ENCODE assay signal across 18 cellular contexts in genomic region chr2:67694464-67694863, GRCh38.
DNase-seq lines count a peak whose midpoint lies in the region; ATAC-seq and TF ChIP-seq lines count a peak whose summit lies in the region.
"Had no signal": no experiment of that assay in that cellular context is flagged by ENCODE, and none has a peak within 500 bp of the region (broad histone marks: within the 10 kb centered on the region; RNA-seq: fewer than 3 reads in every experiment).

No MANE protein-coding gene starts in this region.

- ATAC-seq in GM23338: peak; percentile 90
- ATAC-seq: activated CD8-positive, alpha-beta T cell treated with anti-CD3 and anti-CD28 coated beads, Interleukin-2, amount 10 ng/mL, durations not matched to agents 7 days and 5 days; activated T-helper 17 cell treated with anti-CD3 and anti-CD28 coated beads, Interleukin-2, amount 50 U/mL, for 72 hours had no signal

- peak overlapping the region; percentile 58 for H3K4me2 ChIP-seq in GM23338
- H3K4me2 ChIP-seq: SK-N-SH, smooth muscle cell had no signal

- no peak overlapping the region for H3K27ac Mint-ChIP-seq in GM23338
- H3K27ac Mint-ChIP-seq: activated CD8-positive, alpha-beta T cell treated with anti-CD3 and anti-CD28 coated beads, Interleukin-2, amount 10 ng/mL, durations not matched to agents 7 days and 5 days; activated T-helper 17 cell treated with anti-CD3 and anti-CD28 coated beads, Interleukin-2, amount 50 U/mL, for 72 hours; CD14-positive monocyte had no signal

- no peaks in the 10 kb centered on the region for H4K20me1 ChIP-seq in GM23338 (replicated peaks; ENCODE audit: insufficient read depth)

- no peak for TF ChIP-seq CTCF in GM23338 (conservative IDR thresholded peaks at IDR 0.05; ENCODE audit: low read depth in 2 of 2)

- peaks cover 9% of the 10 kb centered on the region for H3K27me3 Mint-ChIP-seq in GM23338 (ENCODE audit: insufficient read depth, low read depth, poor library complexity)

- no peak overlapping the region for H3K4me3 ChIP-seq in GM23338
- H3K4me3 ChIP-seq: ovary, smooth muscle cell had no signal

- H3K9me2 ChIP-seq in GM23338 (ENCODE audit: insufficient read depth): no peaks in the 10 kb centered on the region
- H3K9me2 ChIP-seq: SK-N-SH had no signal

- H3K36me3 ChIP-seq in GM23338 (ENCODE audit: insufficient read depth): no peaks in the 10 kb centered on the region
- H3K36me3 ChIP-seq: ovary had no signal

- peaks cover 26% of the 10 kb centered on the region for H3K4me1 Mint-ChIP-seq in GM23338
- H3K4me1 Mint-ChIP-seq: activated T-helper 17 cell treated with anti-CD3 and anti-CD28 coated beads, Interleukin-2, amount 50 U/mL, for 72 hours; CD14-positive monocyte had no signal

- H3K27me3 ChIP-seq in GM23338 (ENCODE audit: insufficient read depth): no peaks in the 10 kb centered on the region
- H3K27me3 ChIP-seq: ovary had no signal

- H3F3A ChIP-seq in GM23338 (replicated peaks; ENCODE audit: low read depth): no peaks in the 10 kb centered on the region

- no peak overlapping the region for H3K27ac ChIP-seq in GM23338 (ENCODE audit: low read depth)
- H3K27ac ChIP-seq: ovary had no signal

- peaks cover 27% of the 10 kb centered on the region for H3K4me1 ChIP-seq in GM23338 (ENCODE audit: insufficient read depth)

- no peaks in the 10 kb centered on the region for H3K79me2 ChIP-seq in GM23338 (replicated peaks; ENCODE audit: insufficient read depth)

- H2AFZ ChIP-seq in GM23338: peak overlapping the region; percentile 99

- H3K4me3 Mint-ChIP-seq in GM23338: peak overlapping the region; percentile 19; the same call in 1 of the 3 replicates
- H3K4me3 Mint-ChIP-seq: activated CD8-positive, alpha-beta T cell treated with anti-CD3 and anti-CD28 coated beads, Interleukin-2, amount 10 ng/mL, durations not matched to agents 7 days and 5 days; activated T-helper 17 cell treated with anti-CD3 and anti-CD28 coated beads, Interleukin-2, amount 50 U/mL, for 72 hours; CD14-positive monocyte had no signal

- no peaks in the 10 kb centered on the region for H3K36me3 Mint-ChIP-seq in GM23338 (ENCODE audit: low read depth)
- H3K36me3 Mint-ChIP-seq: CD14-positive monocyte had no signal

- no peaks in the 10 kb centered on the region for H3K9me3 Mint-ChIP-seq in GM23338
- H3K9me3 Mint-ChIP-seq: activated T-helper 17 cell treated with anti-CD3 and anti-CD28 coated beads, Interleukin-2, amount 50 U/mL, for 72 hours had no signal

- DNase-seq in GM23338 (ENCODE audit: low spot score) (peak; percentile 50), NCI-H2227 treated with DMSO at 0.1 percent for 48 hours (lab: John Stamatoyannopoulos, UW) (peak; percentile 21), iPS-NIHi7 (ENCODE audit: extremely low spot score) (peak; percentile 23), renal cortical epithelial cell (ENCODE audit: low read depth) (peak; percentile 3), NCI-H1048 (lab: John Stamatoyannopoulos, UW) (no peak), KG1 (lab: John Stamatoyannopoulos, UW) (no peak), HPDE6-E6E7 (ENCODE audit: extremely low spot score) (no peak)
- DNase-seq: activated CD8-positive, alpha-beta T cell treated with anti-CD3 and anti-CD28 coated beads, Interleukin-2, amount 10 ng/mL, durations not matched to agents 7 days and 5 days; cerebellar nuclear complex; EL; KBM-7; NCI-H1436; ovary; SK-N-SH; stimulated activated naive CD4-positive, alpha-beta T cell treated with Interleukin-2 at 50 U/mL for 16 hours had no signal

TF ChIP-seq in GM23338, 12 proteins besides CTCF, POLR2A, EP300 and RAD21:
- TF ChIP-seq JUNB (IDR thresholded peaks at IDR 0.05; ENCODE audit: unreplicated experiment): no peak
- TF ChIP-seq CREB1 (CRISPR knock-in tag; IDR thresholded peaks at IDR 0.05; ENCODE audit: low read depth): no peak
- TF ChIP-seq EZH2phosphoT487 (IDR thresholded peaks at IDR 0.05; ENCODE audit: unreplicated experiment): no peak
- TF ChIP-seq ZNF462 (CRISPR knock-in tag; IDR thresholded peaks at IDR 0.05): no peak
- no peak for TF ChIP-seq EZH2 (IDR thresholded peaks at IDR 0.05; ENCODE audit: low read depth, unreplicated experiment)

Comparison
In these comparisons a context has a peak if more than half of its experiments do, and no peak if none do; other contexts are left out.
1. DNase-seq: peak in GM23338 (single experiment), NCI-H2227 treated with DMSO at 0.1 percent for 48 hours (single experiment), iPS-NIHi7 (single experiment) and renal cortical epithelial cell (single experiment); none in NCI-H1048 (single experiment), KG1 (single experiment) and HPDE6-E6E7 (single experiment).